ENCODE assay signal across 9 cellular contexts in genomic region chr9:114291064-114291474, GRCh38. TPM values are rescaled to one million over a fixed set of nuclear protein-coding genes. Genes with fewer than 3 reads are reported as not detected.
A peak's percentile ranks its signal among the peaks of the same experiment; 100 is the strongest.
DNase-seq lines count a peak whose midpoint lies in the region; ATAC-seq and TF ChIP-seq lines count a peak whose summit lies in the region.
"Had no signal": no experiment of that assay in that cellular context is flagged by ENCODE, and none has a peak within 500 bp of the region (broad histone marks: within the 10 kb centered on the region; RNA-seq: fewer than 3 reads in every experiment).

No MANE protein-coding gene starts in this region.

- no peak overlapping the region for H2AFZ ChIP-seq in parathyroid adenoma

- H3K4me1 ChIP-seq in RWPE2 (ENCODE audit: insufficient read depth, poor library complexity, severe bottlenecking): peaks cover 11% of the 10 kb centered on the region
- no peaks in the 10 kb centered on the region for H3K4me1 ChIP-seq in parathyroid adenoma

- TF ChIP-seq CTCF in RWPE2 (IDR thresholded peaks at IDR 0.05; ENCODE audit: poor library complexity, severe bottlenecking) (peak; percentile 95), parathyroid adenoma (IDR thresholded peaks at IDR 0.05) (peak; percentile 83), type B pancreatic cell (conservative IDR thresholded peaks at IDR 0.05) (peak; percentile 96)

- H3K36me3 ChIP-seq in RWPE2 (ENCODE audit: low read depth) (peaks cover 45% of the 10 kb centered on the region), parathyroid adenoma (ENCODE audit: control insufficient read depth, insufficient read depth, low read length) (no peaks in the 10 kb centered on the region)

- DNase-seq in COLO829 (ENCODE audit: low spot score): peak; percentile 66
- DNase-seq in HS-27A (ENCODE audit: low read depth): peak; percentile 24
- peak; percentile 41 for DNase-seq in RWPE2 (ENCODE audit: low spot score)
- peak; percentile 67 for DNase-seq in activated gamma-delta T cell treated with anti-CD3 and anti-CD28 coated beads, Interleukin-2, amount 50 U/mL, for 16 hours (ENCODE audit: low read depth)
- DNase-seq in germinal center (ENCODE audit: low spot score): peak; percentile 53
- peak; percentile 83 for DNase-seq in type B pancreatic cell (ENCODE audit: extremely low spot score, unreplicated experiment)

- H3K27ac ChIP-seq in RWPE2 (ENCODE audit: poor library complexity, severe bottlenecking): no peak overlapping the region
- no peak overlapping the region for H3K27ac ChIP-seq in parathyroid adenoma

- H3K9ac ChIP-seq in parathyroid adenoma: no peak overlapping the region

- H3K27ac Mint-ChIP-seq in type B pancreatic cell: peak overlapping the region; percentile 14
- H3K27ac Mint-ChIP-seq: T-helper 1 cell treated with Interleukin-12 subunit alpha and Interleukin-12 subunit beta and Interleukin-4 antibody, amounts not matched to agents 30 μg/mL and 1 μg/mL, for 36 hours had no signal

- H3K79me2 ChIP-seq in parathyroid adenoma: no peaks in the 10 kb centered on the region

- no peak overlapping the region for H3K4me3 Mint-ChIP-seq in type B pancreatic cell
- H3K4me3 Mint-ChIP-seq: T-helper 1 cell treated with Interleukin-12 subunit alpha and Interleukin-12 subunit beta and Interleukin-4 antibody, amounts not matched to agents 30 μg/mL and 1 μg/mL, for 36 hours had no signal

- no peaks in the 10 kb centered on the region for H3K27me3 Mint-ChIP-seq in type B pancreatic cell

- no peak overlapping the region for H3K4me2 ChIP-seq in parathyroid adenoma (ENCODE audit: low read length)

- H3K4me3 ChIP-seq in RWPE2 (ENCODE audit: severe bottlenecking) (no peak overlapping the region), parathyroid adenoma (ENCODE audit: low read depth, low read length) (no peak overlapping the region)

- no peaks in the 10 kb centered on the region for H3K27me3 ChIP-seq in RWPE2 (ENCODE audit: insufficient read depth, poor library complexity, severe bottlenecking)
- no peaks in the 10 kb centered on the region for H3K27me3 ChIP-seq in parathyroid adenoma (ENCODE audit: control insufficient read depth, insufficient read depth, low read length)

- peaks cover 18% of the 10 kb centered on the region for H3K4me1 Mint-ChIP-seq in type B pancreatic cell (ENCODE audit: unreplicated experiment)

- H3K36me3 Mint-ChIP-seq in type B pancreatic cell: peaks cover 35% of the 10 kb centered on the region

- peaks cover 10% of the 10 kb centered on the region for H3K9me3 Mint-ChIP-seq in type B pancreatic cell

- ATAC-seq in RWPE2 (ENCODE audit: low read depth) (peak; percentile 35; the same call in 2 of the 3 replicates), HG02763 (IDR thresholded peaks at IDR 0.05; ENCODE audit: unreplicated experiment) (no peak)

- peaks cover 2% of the 10 kb centered on the region for H3K9me3 ChIP-seq in RWPE2 (ENCODE audit: severe bottlenecking)
- no peaks in the 10 kb centered on the region for H3K9me3 ChIP-seq in parathyroid adenoma (ENCODE audit: control insufficient read depth, low read length)

RNA-seq across cellular contexts. Expression of gene ORM1, which starts 31.8 kb away (rescaled TPM):
- total RNA-seq in type B pancreatic cell (ENCODE audit: low replicate concordance): 0.65 and 1.6 TPM in 2 replicates

RNA-seq across cellular contexts. Expression of gene ORM2, which starts 38.6 kb away (rescaled TPM):
- total RNA-seq in type B pancreatic cell (ENCODE audit: low replicate concordance): not detected in 2 replicates

Comparison
In these comparisons a context has a peak if more than half of its experiments do, and no peak if none do; other contexts are left out.
1. DNase-seq: peak in every context shown above with its lines; median percentile 83 in type B pancreatic cell; 67 in activated gamma-delta T cell treated with anti-CD3 and anti-CD28 coated beads, Interleukin-2, amount 50 U/mL, for 16 hours; 66 in COLO829; 53 in germinal center; 41 in RWPE2; 24 in HS-27A.